Comparison of ENCODE assay signal across 7 cellular contexts in the genomic region with DNA sequence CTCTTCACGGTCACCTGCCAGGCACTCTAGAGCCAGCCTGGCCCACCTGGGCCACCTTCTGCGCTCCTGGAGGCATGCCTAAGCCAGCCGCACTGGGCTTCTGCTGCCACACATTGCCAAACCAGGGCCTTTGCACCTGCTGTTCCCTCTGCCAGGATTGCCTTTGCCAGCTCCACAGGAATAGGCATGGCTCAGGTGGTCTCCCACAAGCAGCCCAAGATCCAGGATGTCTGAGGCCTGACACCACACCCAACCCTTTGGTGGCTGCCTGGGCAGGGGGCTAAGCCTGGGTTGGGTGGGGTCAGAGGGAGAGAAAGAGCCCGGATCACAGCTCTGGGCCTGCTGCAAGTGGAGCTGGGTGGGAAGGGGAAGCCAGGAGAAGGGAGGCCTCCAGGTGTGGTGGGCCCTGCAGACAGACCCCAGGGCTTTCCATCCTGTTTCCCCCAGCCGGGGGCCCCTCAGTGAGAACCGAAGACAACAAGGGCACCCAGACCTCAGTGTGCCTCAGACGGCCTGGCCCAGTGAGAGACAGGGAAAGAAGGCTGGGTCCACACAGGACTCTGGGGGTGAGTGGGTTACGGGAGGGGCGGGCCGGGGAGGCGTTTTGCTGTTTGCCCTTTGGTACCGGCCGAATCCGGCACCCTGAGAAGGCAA. TPM values are rescaled to one million over a fixed set of nuclear protein-coding genes. Genes with fewer than 3 reads are reported as not detected.
DNase-seq lines count a peak whose midpoint lies in the region; ATAC-seq, FAIRE-seq and TF ChIP-seq lines count a peak whose summit lies in the region.

No MANE protein-coding gene starts in this region.

- H3K27ac Mint-ChIP-seq in stimulated activated naive B cell treated with anti-CD40 and anti-IgM and Interleukin-4, amounts not matched to agents 10 μg/mL and 1 μg/mL and 100 μg/mL, for 72 hours = peak overlapping the region; percentile 84

- no TSS peak for BruUV-seq in GM12878 (replicated peaks; lab: Mats Ljungman, UMichigan)

- in situ Hi-C loops in GM12878 (cut with MboI) = no loop called here

- peak overlapping the region; percentile 67 to 73 for H3K4me3 Mint-ChIP-seq in stimulated activated naive B cell treated with anti-CD40 and anti-IgM and Interleukin-4, amounts not matched to agents 10 μg/mL and 1 μg/mL and 100 μg/mL, for 72 hours

- peaks cover 47 to 70% of the 10 kb centered on the region in 2 donors for H3K4me1 Mint-ChIP-seq in stimulated activated naive B cell treated with anti-CD40 and anti-IgM and Interleukin-4, amounts not matched to agents 10 μg/mL and 1 μg/mL and 100 μg/mL, for 72 hours

- H3K27me3 Mint-ChIP-seq in stimulated activated naive B cell treated with anti-CD40 and anti-IgM and Interleukin-4, amounts not matched to agents 10 μg/mL and 1 μg/mL and 100 μg/mL, for 72 hours = no peaks in the 10 kb centered on the region

- SMC1A ChIA-PET in GM12878 (lab: Charles Lee; ENCODE audit: uncharacterized antibody, unreplicated experiment) = interaction anchor here (0.9 to 1.0 kb wide), 2 partner anchors 28 to 30 kb away, joined by 3 read pairs; no protein-coding TSS in a partner anchor

- no peak for TF ChIP-seq EP300 in GM12878 (IDR thresholded peaks at IDR 0.05; ENCODE audit: borderline replicate concordance in 1 of 2, control insufficient read depth in 1 of 2, low read depth in 2 of 2, low read length in 2 of 2)

- peaks cover 42% of the 10 kb centered on the region for H3K4me1 ChIP-seq in GM12878 (ENCODE audit: control insufficient read depth, insufficient read depth, low read length)

- H3K36me3 Mint-ChIP-seq in stimulated activated naive B cell treated with anti-CD40 and anti-IgM and Interleukin-4, amounts not matched to agents 10 μg/mL and 1 μg/mL and 100 μg/mL, for 72 hours = peaks cover 0 to 4% of the 10 kb centered on the region in 2 donors

- 34% methylated on average over 10 of the region's 14 CpGs for WGBS in GM12878 (ENCODE audit: insufficient coverage, insufficient replicate concordance, low lambda C conversion rate, missing lambda C conversion rate)

- TF ChIP-seq CTCF in GM12878 (IDR thresholded peaks at IDR 0.05 in 2 of 3, conservative IDR thresholded peaks at IDR 0.05 in 1 of 3; ENCODE audit: control insufficient read depth in 2 of 3, extremely low read depth in 1 of 3, insufficient read depth in 1 of 3, low read depth in 3 of 3, low read length in 3 of 3) = no peak

- DNase-seq in GM12878 (ENCODE audit: low read depth, low spot score) = no peak
- DNase-seq in stimulated activated naive B cell treated with anti-CD40 and anti-IgM and Interleukin-4, amounts not matched to agents 10 μg/mL and 1 μg/mL and 100 μg/mL, for 72 hours = no peak
- no peak for DNase-seq in NCI-H2227 treated with DMSO at 0.1 percent for 48 hours (lab: John Stamatoyannopoulos, UW)
- DNase-seq in mesenteric fat pad (ENCODE audit: low spot score) = no peak
- no peak for DNase-seq in dedifferentiated amniotic fluid mesenchymal stem cell (ENCODE audit: extremely low spot score)

- FAIRE-seq in GM12878 (lab: Jason Lieb, UNC) = no peak

- POLR2A ChIA-PET in GM12878 (lab: Charles Lee) = interaction anchor here (0.7 to 1.4 kb wide), 4 partner anchors 9 to 92 kb away, joined by 3 to 5 read pairs (median 4); no protein-coding TSS in a partner anchor

- H3K4me3 ChIP-seq in GM12878 = no peak overlapping the region

- H3K9me3 Mint-ChIP-seq in stimulated activated naive B cell treated with anti-CD40 and anti-IgM and Interleukin-4, amounts not matched to agents 10 μg/mL and 1 μg/mL and 100 μg/mL, for 72 hours = no peaks in the 10 kb centered on the region

- TF ChIP-seq POLR2A in GM12878 (IDR thresholded peaks at IDR 0.05; ENCODE audit: low read depth, low read length) = no peak

- peak overlapping the region; percentile 93 for H3K4me2 ChIP-seq in GM12878 (ENCODE audit: control insufficient read depth, insufficient read depth)

- H3K79me2 ChIP-seq in GM12878 (ENCODE audit: control insufficient read depth, insufficient read depth, low read length) = peaks cover 33% of the 10 kb centered on the region

- H2AFZ ChIP-seq in GM12878 (ENCODE audit: control insufficient read depth, low read depth, low read length) = peak overlapping the region; percentile 54

- H3K27me3 ChIP-seq in GM12878 (replicated peaks in 1 of 2; ENCODE audit: control insufficient read depth in 2 of 2, insufficient read depth in 2 of 2, low read length in 1 of 2) = no peaks in the 10 kb centered on the region

- no peaks in the 10 kb centered on the region for H3K9me3 ChIP-seq in GM12878 (replicated peaks; ENCODE audit: control insufficient read depth, insufficient read depth, low read length)

- intact Hi-C loops in GM12878 (cut with micrococcal nuclease; ENCODE audit: unreplicated experiment) = loop anchor here (5.0 kb wide), 1 partner anchor 56 kb away; no protein-coding TSS in a partner anchor

- TF ChIP-seq RAD21 in GM12878 (IDR thresholded peaks at IDR 0.05; ENCODE audit: insufficient read depth, low read depth, low read length) = no peak

- CTCF ChIA-PET in GM12878 (lab: Yijun Ruan, JAX) = interaction anchor here (0.6 to 1.1 kb wide), 2 partner anchors 43 to 78 kb away, joined by 3 read pairs; no protein-coding TSS in a partner anchor

- ATAC-seq in GM21367 (IDR thresholded peaks at IDR 0.05; ENCODE audit: unreplicated experiment) (peak; percentile 10), HG03175 (IDR thresholded peaks at IDR 0.05; ENCODE audit: unreplicated experiment) (peak; percentile 24), GM12878 (peak; percentile 27)
- peak; percentile 35 to 45 for ATAC-seq in stimulated activated naive B cell treated with anti-CD40 and anti-IgM and Interleukin-4, amounts not matched to agents 10 μg/mL and 1 μg/mL and 100 μg/mL, for 72 hours (replicated peaks)

- no peak overlapping the region for H3K9ac ChIP-seq in GM12878 (ENCODE audit: control insufficient read depth, insufficient read depth, low read length)

- peak overlapping the region; percentile 49; the same call in 1 of the 2 replicates for H3K27ac ChIP-seq in GM12878 (ENCODE audit: control insufficient read depth, insufficient read depth)

- H4K20me1 ChIP-seq in GM12878 (ENCODE audit: control insufficient read depth, insufficient read depth) = no peaks in the 10 kb centered on the region

- no peaks in the 10 kb centered on the region for H3K36me3 ChIP-seq in GM12878 (ENCODE audit: control insufficient read depth in 2 of 2, insufficient read depth in 2 of 2, low read length in 1 of 2)

- RAD21 ChIA-PET in GM12878 (lab: Charles Lee; ENCODE audit: unreplicated experiment) = no interaction called here

RNA-seq across cellular contexts. Expression of gene SUSD3, which starts 0.7 kb away (rescaled TPM):
- 27.9 and 29.6 TPM in 2 replicates for total RNA-seq in GM12878 (2013; cell fraction: nucleolus; rRNA removed)
- total RNA-seq in GM12878 (2014; rRNA removed) (61.6 and 65.6 TPM in 2 replicates), GM12878 (2014; rRNA removed; fragmentation: Illumina TruSeq; extraction: Trizol) (26.9 and 29.8 TPM in 2 replicates), GM12878 (2021) (37.6 and 39.8 TPM in 2 replicates), mesenteric fat pad (2.0 TPM)
- 15.3 TPM for polyA plus RNA-seq in GM12878 (2011; ENCODE audit: low read depth)
- polyA plus RNA-seq in GM12878 (2011; rRNA removed) (60.0 and 92.0 TPM in 2 replicates), GM12878 (2014; fragmentation: Illumina TruSeq; extraction: Trizol) (5.4 and 14.1 TPM in 2 replicates), GM12878 (2014; fragmentation: Nextera tagmentation; extraction: Ambion mirVana) (10 to 100 TPM in 1 of 2 experiments, 1 to 10 TPM in 1; 2.5 to 15.1 TPM), GM12878 (2014; rRNA removed) (72.4 and 79.6 TPM in 2 replicates), GM12878 (2016; fragmentation: Nextera tagmentation; extraction: Ambion mirVana) (10 to 100 TPM; 30.9 to 31.3 TPM)
- polyA plus RNA-seq in GM12878 (2011; cell fraction: cytosol; rRNA removed) = 129 and 170 TPM in 2 replicates
- polyA plus RNA-seq in GM12878 (2011; cell fraction: nucleus; rRNA removed) = 83.1 and 109 TPM in 2 replicates
- polyA plus RNA-seq in GM12878 (2012) = 25.7 and 33.6 TPM in 2 replicates
- polyA minus RNA-seq in GM12878 (2011; rRNA and poly(A)+ RNA removed) = 46.4 and 91.1 TPM in 2 replicates
- polyA minus RNA-seq in GM12878 (2011; cell fraction: cytosol; rRNA and poly(A)+ RNA removed) = 31.3 and 42.8 TPM in 2 replicates
- 11.1 and 14.0 TPM in 2 replicates for polyA minus RNA-seq in GM12878 (2011; cell fraction: nucleus; rRNA and poly(A)+ RNA removed)

RNA-seq across cellular contexts. Expression of gene CARD19, which starts 38.2 kb away (rescaled TPM):
- 9.7 and 10.4 TPM in 2 replicates for total RNA-seq in GM12878 (2013; cell fraction: nucleolus; rRNA removed)
- total RNA-seq in GM12878 (2014; rRNA removed) = 40.8 and 41.6 TPM in 2 replicates
- total RNA-seq in GM12878 (2014; rRNA removed; fragmentation: Illumina TruSeq; extraction: Trizol) = 12.0 and 13.3 TPM in 2 replicates
- total RNA-seq in GM12878 (2021) = 21.6 and 21.8 TPM in 2 replicates
- polyA plus RNA-seq in GM12878 (2011; ENCODE audit: low read depth) = 4.0 TPM
- polyA plus RNA-seq in GM12878 (2011; rRNA removed) = 8.6 and 18.3 TPM in 2 replicates
- polyA plus RNA-seq in GM12878 (2011; cell fraction: cytosol; rRNA removed) = 34.4 and 49.8 TPM in 2 replicates
- polyA plus RNA-seq in GM12878 (2011; cell fraction: nucleus; rRNA removed) = 47.7 and 53.9 TPM in 2 replicates
- polyA plus RNA-seq in GM12878 (2012) = 11.9 and 12.2 TPM in 2 replicates
- 0.49 and 6.3 TPM in 2 replicates for polyA plus RNA-seq in GM12878 (2014; fragmentation: Illumina TruSeq; extraction: Trizol)
- polyA plus RNA-seq in GM12878 (2014; fragmentation: Nextera tagmentation; extraction: Ambion mirVana) = 1 to 10 TPM in 1 of 2 experiments, under 1 TPM in 1; 0.61 to 3.3 TPM
- polyA plus RNA-seq in GM12878 (2014; rRNA removed) = 38.8 and 44.1 TPM in 2 replicates
- 10 to 100 TPM; 23.3 to 27.7 TPM for polyA plus RNA-seq in GM12878 (2016; fragmentation: Nextera tagmentation; extraction: Ambion mirVana)
- polyA minus RNA-seq in GM12878 (2011; rRNA and poly(A)+ RNA removed) = 7.7 and 10.7 TPM in 2 replicates
- polyA minus RNA-seq in GM12878 (2011; cell fraction: cytosol; rRNA and poly(A)+ RNA removed) = 6.0 and 6.9 TPM in 2 replicates
- polyA minus RNA-seq in GM12878 (2011; cell fraction: nucleus; rRNA and poly(A)+ RNA removed) = 6.8 and 12.7 TPM in 2 replicates
- 38.9 TPM for total RNA-seq in mesenteric fat pad
